9 cellular contexts compared by ENCODE assay signal in genomic region chrX:13506574-13506973, GRCh38.
DNase-seq lines count a peak whose midpoint lies in the region; ATAC-seq and TF ChIP-seq lines count a peak whose summit lies in the region.
"Had no signal": no experiment of that assay in that cellular context is flagged by ENCODE, and none has a peak within 500 bp of the region (broad histone marks: within the 10 kb centered on the region; RNA-seq: fewer than 3 reads in every experiment).

No MANE protein-coding gene starts in this region.

- H3K36me3 ChIP-seq in mesendoderm (ENCODE audit: control insufficient read depth, insufficient read depth, low read length) (no peaks in the 10 kb centered on the region), stomach (no peaks in the 10 kb centered on the region)
- H3K36me3 ChIP-seq: BLaER1 had no signal

- H2BK5ac ChIP-seq in mesendoderm (ENCODE audit: low read length), result no peak overlapping the region

- POLR2A ChIA-PET in activated CD4-positive, alpha-beta T cell treated with anti-CD3 and anti-CD28 coated beads for 36 hours (lab: Charles Lee), result interaction anchor here (0.9 kb wide), 1 partner anchor 28 kb away, joined by 3 read pairs; no protein-coding TSS in a partner anchor

- no peaks in the 10 kb centered on the region for H3K27me3 Mint-ChIP-seq in activated CD4-positive, alpha-beta T cell treated with anti-CD3 and anti-CD28 coated beads for 36 hours

- H3K27ac ChIP-seq in mesendoderm (ENCODE audit: low read depth, low read length), result no peak overlapping the region
- H3K27ac ChIP-seq in stomach, result no peak overlapping the region
- H3K27ac ChIP-seq: BLaER1 had no signal

- H3K23ac ChIP-seq in mesendoderm (ENCODE audit: low read length), result no peak overlapping the region

- DNase-seq in DMS79 treated with DMSO at 0.1 percent for 48 hours (lab: John Stamatoyannopoulos, UW) (peak; percentile 0), DMS79 (lab: John Stamatoyannopoulos, UW) (no peak), NCI-H2107 treated with DMSO at 0.1 percent for 48 hours (lab: John Stamatoyannopoulos, UW; ENCODE audit: unreplicated experiment) (peak; percentile 8), dermis microvascular lymphatic vessel endothelial cell (ENCODE audit: low read depth in 2 of 2) (peak; percentile 15 to 39), mesendoderm (peak; percentile 37), stomach (peak; percentile 48), ecto neural progenitor cell (ENCODE audit: low spot score) (no peak)
- peak; percentile 71 for DNase-seq in activated CD4-positive, alpha-beta T cell treated with anti-CD3 and anti-CD28 coated beads for 36 hours

- H3K27me3 ChIP-seq in mesendoderm (ENCODE audit: insufficient read depth, low read length, poor library complexity) (no peaks in the 10 kb centered on the region), stomach (no peaks in the 10 kb centered on the region)

- H2BK120ac ChIP-seq in mesendoderm (ENCODE audit: low read depth, low read length), result no peak overlapping the region

- peaks cover 4% of the 10 kb centered on the region for H3K4me1 Mint-ChIP-seq in activated CD4-positive, alpha-beta T cell treated with anti-CD3 and anti-CD28 coated beads for 36 hours

- TF ChIP-seq EP300 in stomach (IDR thresholded peaks at IDR 0.05), result no peak

- no peaks in the 10 kb centered on the region for H3K9me3 Mint-ChIP-seq in activated CD4-positive, alpha-beta T cell treated with anti-CD3 and anti-CD28 coated beads for 36 hours (ENCODE audit: low read depth)

- H3K4ac ChIP-seq in mesendoderm (ENCODE audit: low read depth, low read length), result no peak overlapping the region

- peak in 5 of 7 experiments; percentile 30 to 72 (median 60) for TF ChIP-seq CTCF in stomach (IDR thresholded peaks at IDR 0.05)

- no CpG with 5 or more reads among the region's 5 CpGs for WGBS in mesendoderm (ENCODE audit: extremely low coverage, insufficient coverage, low lambda C conversion rate)
- 5 to 12% (median 7%) methylated on average over 5 of the region's 5 CpGs for WGBS in stomach, 5 donors

- no peak overlapping the region for H2BK15ac ChIP-seq in mesendoderm (replicated peaks; ENCODE audit: low read depth)

- H2AK5ac ChIP-seq in mesendoderm (ENCODE audit: low read length), result no peak overlapping the region

- ATAC-seq in activated CD4-positive, alpha-beta T cell treated with anti-CD3 and anti-CD28 coated beads for 36 hours, result peak; percentile 19

- no peak overlapping the region for H3K4me3 Mint-ChIP-seq in activated CD4-positive, alpha-beta T cell treated with anti-CD3 and anti-CD28 coated beads for 36 hours

- H3K4me2 ChIP-seq in mesendoderm (ENCODE audit: low read length), result no peak overlapping the region
- H3K4me2 ChIP-seq: BLaER1 had no signal

- no peak overlapping the region for H3K4me3 ChIP-seq in mesendoderm (ENCODE audit: low read length)
- no peak overlapping the region for H3K4me3 ChIP-seq in stomach
- H3K4me3 ChIP-seq: BLaER1 had no signal

- no peaks in the 10 kb centered on the region for H3K79me1 ChIP-seq in mesendoderm (ENCODE audit: low read length)

- no peaks in the 10 kb centered on the region for H3K36me3 Mint-ChIP-seq in activated CD4-positive, alpha-beta T cell treated with anti-CD3 and anti-CD28 coated beads for 36 hours (ENCODE audit: low read depth)

- H4K5ac ChIP-seq in mesendoderm (ENCODE audit: low read length), result no peak overlapping the region

- intact Hi-C loops in activated CD4-positive, alpha-beta T cell treated with anti-CD3 and anti-CD28 coated beads for 36 hours (cut with DNase I, micrococcal nuclease), result loop anchor here (1.0 to 10.0 kb wide), 4 partner anchors 140 to 526 kb away; no protein-coding TSS in a partner anchor
- intact Hi-C loops in stomach (cut with DNase I; ENCODE audit: low total_unique reads), result loop anchor here (5.0 kb wide), 1 partner anchor 141 kb away; no protein-coding TSS in a partner anchor

- H3K9ac ChIP-seq in mesendoderm (ENCODE audit: low read length), result no peak overlapping the region
- H3K9ac ChIP-seq: BLaER1 had no signal

- no peak overlapping the region for H3K18ac ChIP-seq in mesendoderm (ENCODE audit: low read length)

- H3K4me1 ChIP-seq in mesendoderm (ENCODE audit: control insufficient read depth, low read depth, low read length), result no peaks in the 10 kb centered on the region
- H3K4me1 ChIP-seq in stomach, result peaks cover 0 to 3% (median 0%) of the 10 kb centered on the region in 4 donors
- H3K4me1 ChIP-seq: BLaER1 had no signal

- H3K56ac ChIP-seq in mesendoderm (ENCODE audit: low read length), result no peak overlapping the region

- CTCF ChIA-PET in activated CD4-positive, alpha-beta T cell treated with anti-CD3 and anti-CD28 coated beads for 36 hours (lab: Charles Lee), result interaction anchor here (0.7 to 4.6 kb wide), 20 partner anchors 9 to 528 kb away, joined by 3 to 54 read pairs (median 5); no protein-coding TSS in a partner anchor

- no peak for TF ChIP-seq POLR2A in stomach (IDR thresholded peaks at IDR 0.05)

- no peaks in the 10 kb centered on the region for H3K79me2 ChIP-seq in mesendoderm (ENCODE audit: control insufficient read depth, insufficient read depth, low read length)

- no peak overlapping the region for H3K27ac Mint-ChIP-seq in activated CD4-positive, alpha-beta T cell treated with anti-CD3 and anti-CD28 coated beads for 36 hours

- H4K8ac ChIP-seq in mesendoderm (ENCODE audit: low read depth, low read length), result no peak overlapping the region

- H3K9me3 ChIP-seq in stomach, result no peaks in the 10 kb centered on the region
- H3K9me3 ChIP-seq: BLaER1 had no signal

Comparison
In these comparisons a context has a peak if more than half of its experiments do, and no peak if none do; other contexts are left out.
1. DNase-seq: peak in DMS79 treated with DMSO at 0.1 percent for 48 hours (single experiment), NCI-H2107 treated with DMSO at 0.1 percent for 48 hours (single experiment), activated CD4-positive, alpha-beta T cell treated with anti-CD3 and anti-CD28 coated beads for 36 hours (single experiment), dermis microvascular lymphatic vessel endothelial cell (2 of 2), mesendoderm (single experiment) and stomach (single experiment); none in DMS79 (single experiment) and ecto neural progenitor cell (single experiment).